ENCODE assay signal across 7 cellular contexts in the genomic region with DNA sequence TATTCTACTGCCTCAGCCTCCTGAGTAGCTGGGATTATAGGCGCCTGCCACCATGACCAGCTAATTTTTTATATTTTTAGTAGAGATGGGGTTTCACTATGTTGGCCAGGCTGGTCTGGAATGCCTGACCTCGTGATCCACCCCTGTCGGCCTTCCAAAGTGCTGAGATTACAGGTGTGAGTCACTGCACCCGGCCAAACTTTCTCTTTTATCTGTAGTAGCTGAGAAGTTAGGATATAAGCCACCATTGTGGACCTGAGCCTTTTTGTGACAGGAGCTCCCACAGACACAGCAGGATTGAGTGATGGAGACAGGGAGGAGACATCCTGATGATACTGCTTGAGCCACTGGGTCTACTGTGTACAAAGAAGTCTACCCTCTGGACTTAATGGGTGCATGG. TPM values are rescaled to one million over a fixed set of nuclear protein-coding genes. Genes with fewer than 3 reads are reported as not detected.
DNase-seq lines count a peak whose midpoint lies in the region; ATAC-seq and TF ChIP-seq lines count a peak whose summit lies in the region.
"Not testable (repeated sequence)": the region's sequence is repeated elsewhere in the genome, so short reads cannot be mapped to it uniquely, and the experiment has no call there.

No MANE protein-coding gene starts in this region.

- H3K9ac ChIP-seq in endodermal cell (ENCODE audit: extremely low read depth, low read length, poor library complexity, severe bottlenecking) = not testable (repeated sequence)

- not testable (repeated sequence) for H3K27me3 Mint-ChIP-seq in Calu3 (ENCODE audit: unreplicated experiment); endodermal cell (ENCODE audit: insufficient read depth)

- ATAC-seq in left ventricle myocardium superior = peak; percentile 69
- ATAC-seq in left lobe of liver = peak; percentile 45
- ATAC-seq in psoas muscle = peak; percentile 81 to 90 (median 85)

- not testable (repeated sequence) for TF ChIP-seq CTCF in Calu3 (IDR thresholded peaks at IDR 0.05; ENCODE audit: unreplicated experiment); VCaP (conservative IDR thresholded peaks at IDR 0.05); endodermal cell (conservative IDR thresholded peaks at IDR 0.05); psoas muscle (IDR thresholded peaks at IDR 0.05)

- intact Hi-C loops in Calu3 (cut with micrococcal nuclease; ENCODE audit: unreplicated experiment); left ventricle myocardium superior (cut with micrococcal nuclease); psoas muscle (cut with DNase I): not testable (repeated sequence)

- not testable (repeated sequence) for H3K36me3 ChIP-seq in MG63; endodermal cell (ENCODE audit: control insufficient read depth, insufficient read depth, low read length); psoas muscle (ENCODE audit: insufficient read depth in 1 of 2, low read depth in 1 of 2)

- H3K4me3 Mint-ChIP-seq in Calu3 (ENCODE audit: low read depth, unreplicated experiment); endodermal cell: not testable (repeated sequence)

- not testable (repeated sequence) for H3K4me1 Mint-ChIP-seq in Calu3 (ENCODE audit: low read depth, unreplicated experiment)
- H3K4me1 Mint-ChIP-seq in endodermal cell = peaks cover 25% of the 10 kb centered on the region

- not testable (repeated sequence) for H3K4me1 ChIP-seq in endodermal cell (ENCODE audit: control insufficient read depth, insufficient read depth, low read length)
- H3K4me1 ChIP-seq in psoas muscle = peaks cover 15% of the 10 kb centered on the region

- BruUV-seq in Calu3 (replicated peaks; lab: Mats Ljungman, UMichigan) = not testable (repeated sequence)

- peak; percentile 37 for DNase-seq in Calu3
- peak; percentile 44 for DNase-seq in MG63
- not testable (repeated sequence) for DNase-seq in endodermal cell; left ventricle myocardium superior; left lobe of liver (ENCODE audit: low spot score)
- peak; percentile 30 to 65 for DNase-seq in psoas muscle

- 83 to 92% methylated on average over 3 to 4 of the region's 4 CpGs for WGBS in endodermal cell (ENCODE audit: insufficient coverage in 1 of 2, insufficient read length in 1 of 2), 2 experiments
- 33 to 43% (median 34%) methylated on average over 4 of the region's 4 CpGs for WGBS in psoas muscle, 3 donors

- H3K9me3 Mint-ChIP-seq in Calu3 (ENCODE audit: low read depth, unreplicated experiment); endodermal cell: not testable (repeated sequence)

- H3K9me3 ChIP-seq in MG63; endodermal cell (ENCODE audit: control insufficient read depth, low read length); psoas muscle: not testable (repeated sequence)

- H3K27ac Mint-ChIP-seq in Calu3 (ENCODE audit: unreplicated experiment) = not testable (repeated sequence)
- peak overlapping the region; percentile 39 for H3K27ac Mint-ChIP-seq in endodermal cell

- H3K27ac ChIP-seq in VCaP (peak overlapping the region; percentile 56), psoas muscle (peak overlapping the region; percentile 79)
- not testable (repeated sequence) for H3K27ac ChIP-seq in endodermal cell (ENCODE audit: low read depth, low read length)

- CTCF ChIA-PET in Calu3 (lab: Charles Lee) = interaction anchor here (1.4 kb wide), 1 partner anchor 10 kb away, joined by 5 read pairs; no protein-coding TSS in a partner anchor

- not testable (repeated sequence) for H3K27me3 ChIP-seq in MG63; endodermal cell (ENCODE audit: control insufficient read depth, insufficient read depth, low read length, poor library complexity, severe bottlenecking); psoas muscle (ENCODE audit: insufficient read depth in 3 of 3, low read length in 2 of 3)

- not testable (repeated sequence) for H3K4me3 ChIP-seq in MG63; endodermal cell (ENCODE audit: low read length)
- H3K4me3 ChIP-seq in psoas muscle = peak overlapping the region; percentile 2

- H3K36me3 Mint-ChIP-seq in Calu3 (ENCODE audit: insufficient read depth, unreplicated experiment); endodermal cell (ENCODE audit: low read depth): not testable (repeated sequence)

RNA-seq across cellular contexts. Expression of gene LARP1, which starts 53.5 kb away (rescaled TPM):
- total RNA-seq in Calu3 (2022) (317 and 339 TPM in 2 replicates), endodermal cell (100 to 1,000 TPM; 193 to 273 TPM), left ventricle myocardium superior (155 TPM), left lobe of liver (83.2 TPM), psoas muscle (100 to 1,000 TPM; 105 to 173 (median 162) TPM)
- total RNA-seq in MG63 (2014; rRNA removed; shearing (Covaris generic); ENCODE audit: low replicate concordance) = 30.4 and 36.5 TPM in 2 replicates
- 115 TPM for polyA plus RNA-seq in endodermal cell (2013, experiment 1 of 2)
- polyA plus RNA-seq in endodermal cell (2013, experiment 2 of 2) = 107 TPM
- polyA plus RNA-seq in psoas muscle = 100 to 1,000 TPM in 1 of 3 donors, 10 to 100 TPM in 2; 34.1 to 108 (median 48.4) TPM
